ENCODE assay signal across 14 cellular contexts in genomic region chr4:57854748-57855147, GRCh38.
DNase-seq lines count a peak whose midpoint lies in the region; ATAC-seq and TF ChIP-seq lines count a peak whose summit lies in the region.
"Had no signal": no experiment of that assay in that cellular context is flagged by ENCODE, and none has a peak within 500 bp of the region (broad histone marks: within the 10 kb centered on the region; RNA-seq: fewer than 3 reads in every experiment).

No MANE protein-coding gene starts in this region.

- DNase-seq in natural killer cell (no peak), iPS-NIHi11 (ENCODE audit: low spot score) (no peak), DMS114 treated with DMSO at 0.1 percent for 48 hours (lab: John Stamatoyannopoulos, UW; ENCODE audit: unreplicated experiment) (no peak), RPMI8226 (no peak), DMS153 (lab: John Stamatoyannopoulos, UW) (no peak)
- DNase-seq: activated naive CD4-positive, alpha-beta T cell treated with anti-CD3 and anti-CD28 coated beads, Interleukin-2, amount 50 U/mL, for 16 hours; effector memory CD4-positive, alpha-beta T cell; hypothalamus; naive B cell; NCI-H1417 treated with DMSO at 0.1 percent for 48 hours; stomach had no signal

- peak overlapping the region; percentile 35 to 72 for H3K27ac Mint-ChIP-seq in natural killer cell
- H3K27ac Mint-ChIP-seq: naive B cell had no signal

- no peak for TF ChIP-seq CTCF in natural killer cell (IDR thresholded peaks at IDR 0.05)

- H3K27ac ChIP-seq in KOPT-K1 (ENCODE audit: low read depth, low read length, poor library complexity, severe bottlenecking), result peak overlapping the region; percentile 10
- H3K27ac ChIP-seq: stomach had no signal

- H3K36me3 ChIP-seq in KOPT-K1 (ENCODE audit: insufficient read depth, low read length), result no peaks in the 10 kb centered on the region
- H3K36me3 ChIP-seq: stomach had no signal

- no peaks in the 10 kb centered on the region for H3K36me3 Mint-ChIP-seq in natural killer cell
- H3K36me3 Mint-ChIP-seq: naive B cell had no signal

- no peaks in the 10 kb centered on the region for H3K27me3 Mint-ChIP-seq in natural killer cell (ENCODE audit: low read depth in 2 of 2)
- H3K27me3 Mint-ChIP-seq: naive B cell had no signal

- intact Hi-C loops in natural killer cell (cut with micrococcal nuclease), result no loop called here

- peaks cover 2 to 4% of the 10 kb centered on the region in 2 donors for H3K9me3 Mint-ChIP-seq in natural killer cell

- peaks cover 7 to 14% of the 10 kb centered on the region in 2 donors for H3K4me1 Mint-ChIP-seq in natural killer cell

- H3K9me3 ChIP-seq in KOPT-K1 (ENCODE audit: insufficient read depth, low read length, poor library complexity, severe bottlenecking), result no peaks in the 10 kb centered on the region
- H3K9me3 ChIP-seq: stomach had no signal

- peak overlapping the region; percentile 67 for H3K4me3 Mint-ChIP-seq in natural killer cell
- H3K4me3 Mint-ChIP-seq: naive B cell had no signal

- ATAC-seq in GM18870 (IDR thresholded peaks at IDR 0.05; ENCODE audit: unreplicated experiment) (peak; percentile 96), HG02610 (IDR thresholded peaks at IDR 0.05; ENCODE audit: unreplicated experiment) (peak; percentile 96), natural killer cell (peak in 2 of 3 donors; percentile 32 to 46)

Comparison
In these comparisons a context has a peak if more than half of its experiments do, and no peak if none do; other contexts are left out.
1. ATAC-seq: peak in every context shown above with its lines; median percentile 96 in GM18870; 96 in HG02610; 39 in natural killer cell.